ENCODE assay signal across 8 cellular contexts in the genomic region with DNA sequence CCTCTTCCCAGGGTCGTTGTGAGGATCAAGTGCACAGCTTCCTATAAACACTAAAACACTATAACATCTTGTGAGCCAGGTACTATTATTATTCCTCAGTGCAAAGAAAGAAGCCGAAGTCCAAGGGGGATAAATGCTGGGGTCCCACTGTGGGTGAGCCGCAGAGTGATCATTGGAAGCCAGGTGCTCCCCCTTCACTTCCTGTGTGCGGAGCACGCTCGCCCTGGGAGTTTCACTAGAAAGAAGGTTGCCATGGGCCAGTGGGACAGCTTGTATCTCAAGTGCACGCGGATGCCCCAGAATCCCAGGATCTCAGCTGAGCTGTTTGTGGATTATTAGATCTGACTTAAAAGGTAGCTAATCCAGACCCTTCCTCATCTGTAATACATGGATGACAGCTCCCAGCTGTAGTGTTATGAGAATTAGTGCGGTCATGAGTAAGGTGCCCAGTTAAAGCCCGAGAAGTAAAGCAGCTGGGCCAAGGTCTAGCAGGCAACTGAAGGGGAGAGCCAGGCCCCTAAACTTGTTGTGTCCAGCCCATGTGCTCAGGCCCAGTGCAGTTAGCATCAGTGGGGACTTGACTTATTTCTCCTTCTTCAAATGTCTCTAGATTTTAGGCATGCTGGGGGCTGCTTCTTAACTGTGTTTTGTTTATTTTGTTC.
A peak's percentile ranks its signal among the peaks of the same experiment; 100 is the strongest.
DNase-seq lines count a peak whose midpoint lies in the region; ATAC-seq lines count a peak whose summit lies in the region.

No MANE protein-coding gene starts in this region.

- peak overlapping the region; percentile 85 for H3K4me3 Mint-ChIP-seq in activated naive CD8-positive, alpha-beta T cell treated with anti-CD3 and anti-CD28 coated beads, Interleukin-2, amount 50 U/mL, for 24 hours

- DNase-seq in CD1c-positive myeloid dendritic cell (ENCODE audit: extremely low spot score) = peak; percentile 1
- DNase-seq in RKO (ENCODE audit: low spot score) = peak; percentile 63
- DNase-seq in activated naive CD8-positive, alpha-beta T cell treated with anti-CD3 and anti-CD28 coated beads, Interleukin-2, amount 50 U/mL, for 24 hours = peak; percentile 53
- DNase-seq in iPS-NIHi7 (ENCODE audit: extremely low spot score) = peak; percentile 39
- DNase-seq in stimulated activated CD4-positive, alpha-beta T cell treated with anti-CD3 and anti-CD28 coated beads, Interleukin-1b, Interleukin-23, amount 100 ng/mL, for 48 hours = peak; percentile 37
- DNase-seq in NCI-H1436 treated with DMSO at 0.1 percent for 48 hours (lab: John Stamatoyannopoulos, UW) = no peak

- H3K9me3 Mint-ChIP-seq in activated naive CD8-positive, alpha-beta T cell treated with anti-CD3 and anti-CD28 coated beads, Interleukin-2, amount 50 U/mL, for 24 hours = no peaks in the 10 kb centered on the region

- ATAC-seq in GM21717 (IDR thresholded peaks at IDR 0.05; ENCODE audit: unreplicated experiment) (peak; percentile 44), GM21515 (IDR thresholded peaks at IDR 0.05; ENCODE audit: unreplicated experiment) (no peak)
- ATAC-seq in activated naive CD8-positive, alpha-beta T cell treated with anti-CD3 and anti-CD28 coated beads, Interleukin-2, amount 50 U/mL, for 24 hours = peak; percentile 53

- H3K36me3 Mint-ChIP-seq in activated naive CD8-positive, alpha-beta T cell treated with anti-CD3 and anti-CD28 coated beads, Interleukin-2, amount 50 U/mL, for 24 hours (ENCODE audit: low read depth) = no peaks in the 10 kb centered on the region

- peaks cover 1% of the 10 kb centered on the region for H3K27me3 Mint-ChIP-seq in activated naive CD8-positive, alpha-beta T cell treated with anti-CD3 and anti-CD28 coated beads, Interleukin-2, amount 50 U/mL, for 24 hours

- peak overlapping the region; percentile 97 for H3K27ac Mint-ChIP-seq in activated naive CD8-positive, alpha-beta T cell treated with anti-CD3 and anti-CD28 coated beads, Interleukin-2, amount 50 U/mL, for 24 hours

- H3K4me1 Mint-ChIP-seq in activated naive CD8-positive, alpha-beta T cell treated with anti-CD3 and anti-CD28 coated beads, Interleukin-2, amount 50 U/mL, for 24 hours = peaks cover 17% of the 10 kb centered on the region
